ENCODE assay signal across 18 cellular contexts in genomic region chr13:99661791-99662190, GRCh38. TPM values are rescaled to one million over a fixed set of nuclear protein-coding genes. Genes with fewer than 3 reads are reported as not detected.
DNase-seq lines count a peak whose midpoint lies in the region; ATAC-seq lines count a peak whose summit lies in the region.
"Had no signal": no experiment of that assay in that cellular context is flagged by ENCODE, and none has a peak within 500 bp of the region (broad histone marks: within the 10 kb centered on the region; RNA-seq: fewer than 3 reads in every experiment).

No MANE protein-coding gene starts in this region.

- no peaks in the 10 kb centered on the region for H3K9me3 ChIP-seq in HUES64 (ENCODE audit: insufficient read depth, low read depth, low read length)
- H3K9me3 ChIP-seq: gastroesophageal sphincter, left lung, vagina had no signal

- H3K4me3 Mint-ChIP-seq in T-cell: no peak overlapping the region
- H3K4me3 Mint-ChIP-seq in activated T-helper 2 cell treated with anti-CD3 and anti-CD28 coated beads, Interferon-gamma antibody, Interleukin-2, Interleukin-4, amounts not matched to agents 10 μg/mL and 5 μg/mL and 100 μg/mL, durations not matched to agents 14 hours and 24 hours and 36 hours (ENCODE audit: low read depth): no peak overlapping the region
- H3K4me3 Mint-ChIP-seq: activated CD4-positive, alpha-beta T cell treated with anti-CD3 and anti-CD28 coated beads, Interleukin-2, amount 10 ng/mL, durations not matched to agents 7 days and 5 days; HFFc6 had no signal

- no peaks in the 10 kb centered on the region for H3K27me3 ChIP-seq in HUES64 (ENCODE audit: insufficient read depth, low read length)
- H3K27me3 ChIP-seq: gastroesophageal sphincter, vagina had no signal

- DNase-seq in ELF-1 (ENCODE audit: low read depth, low spot score) (peak; percentile 81), T-cell (no peak), iPS-NIHi7 (ENCODE audit: extremely low spot score) (peak; percentile 56), LoVo (ENCODE audit: low spot score) (no peak)
- no peak for DNase-seq in activated T-helper 2 cell treated with anti-CD3 and anti-CD28 coated beads, Interferon-gamma antibody, Interleukin-2, Interleukin-4, amounts not matched to agents 10 μg/mL and 5 μg/mL and 100 μg/mL, durations not matched to agents 14 hours and 24 hours and 36 hours (ENCODE audit: low spot score)
- no peak for DNase-seq in activated CD8-positive, alpha-beta memory T cell treated with anti-CD3 and anti-CD28 coated beads, Interleukin-2, amount 50 U/mL, for 48 hours
- DNase-seq: activated CD4-positive, alpha-beta T cell treated with anti-CD3 and anti-CD28 coated beads, Interleukin-2, amount 10 ng/mL, durations not matched to agents 7 days and 5 days; activated gamma-delta T cell; DMS79; HFFc6; KG1; left lung; NCI-H2107 had no signal

- no peak overlapping the region for H3K9ac ChIP-seq in HUES64 (ENCODE audit: low read depth, low read length)

- whole genome bisulfite sequencing in HUES64: 7% methylated on average over 2 of the region's 3 CpGs

- peaks cover 33 to 40% (median 34%) of the 10 kb centered on the region in 3 donors for H3K4me1 Mint-ChIP-seq in T-cell
- peaks cover 22% of the 10 kb centered on the region for H3K4me1 Mint-ChIP-seq in activated T-helper 2 cell treated with anti-CD3 and anti-CD28 coated beads, Interferon-gamma antibody, Interleukin-2, Interleukin-4, amounts not matched to agents 10 μg/mL and 5 μg/mL and 100 μg/mL, durations not matched to agents 14 hours and 24 hours and 36 hours (ENCODE audit: low read depth)

- H3K9me3 Mint-ChIP-seq in T-cell: no peaks in the 10 kb centered on the region
- H3K9me3 Mint-ChIP-seq in activated T-helper 2 cell treated with anti-CD3 and anti-CD28 coated beads, Interferon-gamma antibody, Interleukin-2, Interleukin-4, amounts not matched to agents 10 μg/mL and 5 μg/mL and 100 μg/mL, durations not matched to agents 14 hours and 24 hours and 36 hours: no peaks in the 10 kb centered on the region
- H3K9me3 Mint-ChIP-seq: activated CD4-positive, alpha-beta T cell treated with anti-CD3 and anti-CD28 coated beads, Interleukin-2, amount 10 ng/mL, durations not matched to agents 7 days and 5 days; HFFc6 had no signal

- ATAC-seq in T-cell (replicated peaks in 1 of 4) (no peak), HG03280 (IDR thresholded peaks at IDR 0.05; ENCODE audit: unreplicated experiment) (no peak)
- ATAC-seq: gastroesophageal sphincter, left lung had no signal

- H3K27me3 Mint-ChIP-seq in T-cell: no peaks in the 10 kb centered on the region
- H3K27me3 Mint-ChIP-seq in activated T-helper 2 cell treated with anti-CD3 and anti-CD28 coated beads, Interferon-gamma antibody, Interleukin-2, Interleukin-4, amounts not matched to agents 10 μg/mL and 5 μg/mL and 100 μg/mL, durations not matched to agents 14 hours and 24 hours and 36 hours (ENCODE audit: low read depth): peaks cover 56% of the 10 kb centered on the region

- CTCF ChIA-PET in T-cell (lab: Charles Lee): no interaction called here

- intact Hi-C loops in activated T-helper 2 cell treated with anti-CD3 and anti-CD28 coated beads, Interferon-gamma antibody, Interleukin-2, Interleukin-4, amounts not matched to agents 10 μg/mL and 5 μg/mL and 100 μg/mL, durations not matched to agents 14 hours and 24 hours and 36 hours (cut with micrococcal nuclease): no loop called here

- peaks cover 68% of the 10 kb centered on the region for H3K4me1 ChIP-seq in HUES64 (ENCODE audit: insufficient read depth, low read length)

- H3K4me3 ChIP-seq in HUES64 (ENCODE audit: low read length): no peak overlapping the region
- H3K4me3 ChIP-seq: cardiac muscle cell, gastroesophageal sphincter, left lung, vagina had no signal

- POLR2A ChIA-PET in T-cell (lab: Charles Lee): interaction anchor here (0.6 to 0.7 kb wide), 4 partner anchors 149 to 921 kb away, joined by 3 to 21 read pairs (median 4); no protein-coding TSS in a partner anchor

- peaks cover under 1% of the 10 kb centered on the region for H3K36me3 Mint-ChIP-seq in T-cell
- no peaks in the 10 kb centered on the region for H3K36me3 Mint-ChIP-seq in activated T-helper 2 cell treated with anti-CD3 and anti-CD28 coated beads, Interferon-gamma antibody, Interleukin-2, Interleukin-4, amounts not matched to agents 10 μg/mL and 5 μg/mL and 100 μg/mL, durations not matched to agents 14 hours and 24 hours and 36 hours (ENCODE audit: low read depth)

- H3K27ac ChIP-seq in HUES64 (ENCODE audit: low read depth, low read length): peak overlapping the region; percentile 96
- H3K27ac ChIP-seq: cardiac muscle cell, gastroesophageal sphincter, left lung, vagina had no signal

- H3K36me3 ChIP-seq in HUES64 (ENCODE audit: insufficient read depth, low read length): no peaks in the 10 kb centered on the region
- H3K36me3 ChIP-seq: cardiac muscle cell, gastroesophageal sphincter, left lung, vagina had no signal

- peak overlapping the region; percentile 61 to 69 for H3K27ac Mint-ChIP-seq in T-cell
- no peak overlapping the region for H3K27ac Mint-ChIP-seq in activated T-helper 2 cell treated with anti-CD3 and anti-CD28 coated beads, Interferon-gamma antibody, Interleukin-2, Interleukin-4, amounts not matched to agents 10 μg/mL and 5 μg/mL and 100 μg/mL, durations not matched to agents 14 hours and 24 hours and 36 hours
- H3K27ac Mint-ChIP-seq: activated CD4-positive, alpha-beta T cell treated with anti-CD3 and anti-CD28 coated beads, Interleukin-2, amount 10 ng/mL, durations not matched to agents 7 days and 5 days; HFFc6 had no signal

RNA-seq across cellular contexts. Expression of gene CLYBL, which starts 55.3 kb away (rescaled TPM):
- 9.4 TPM for polyA plus RNA-seq in HUES64 (2013, experiment 1 of 2)
- polyA plus RNA-seq in HUES64 (2013, experiment 2 of 2): 9.6 TPM
- 10 to 100 TPM; 11.7 to 19.9 (median 15.0) TPM for total RNA-seq in T-cell
- 4.4 TPM in 2 replicates for total RNA-seq in activated T-helper 2 cell treated with anti-CD3 and anti-CD28 coated beads, Interferon-gamma antibody, Interleukin-2, Interleukin-4, amounts not matched to agents 10 μg/mL and 5 μg/mL and 100 μg/mL, durations not matched to agents 14 hours and 24 hours and 36 hours

Comparison
In these comparisons a context has a peak if more than half of its experiments do, and no peak if none do; other contexts are left out.
1. DNase-seq: peak in ELF-1 (single experiment) and iPS-NIHi7 (single experiment); none in T-cell (0 of 34), LoVo (single experiment), activated T-helper 2 cell treated with anti-CD3 and anti-CD28 coated beads, Interferon-gamma antibody, Interleukin-2, Interleukin-4, amounts not matched to agents 10 μg/mL and 5 μg/mL and 100 μg/mL, durations not matched to agents 14 hours and 24 hours and 36 hours (single experiment) and activated CD8-positive, alpha-beta memory T cell treated with anti-CD3 and anti-CD28 coated beads, Interleukin-2, amount 50 U/mL, for 48 hours (single experiment).